ENCODE assay signal across 7 cellular contexts in the genomic region with DNA sequence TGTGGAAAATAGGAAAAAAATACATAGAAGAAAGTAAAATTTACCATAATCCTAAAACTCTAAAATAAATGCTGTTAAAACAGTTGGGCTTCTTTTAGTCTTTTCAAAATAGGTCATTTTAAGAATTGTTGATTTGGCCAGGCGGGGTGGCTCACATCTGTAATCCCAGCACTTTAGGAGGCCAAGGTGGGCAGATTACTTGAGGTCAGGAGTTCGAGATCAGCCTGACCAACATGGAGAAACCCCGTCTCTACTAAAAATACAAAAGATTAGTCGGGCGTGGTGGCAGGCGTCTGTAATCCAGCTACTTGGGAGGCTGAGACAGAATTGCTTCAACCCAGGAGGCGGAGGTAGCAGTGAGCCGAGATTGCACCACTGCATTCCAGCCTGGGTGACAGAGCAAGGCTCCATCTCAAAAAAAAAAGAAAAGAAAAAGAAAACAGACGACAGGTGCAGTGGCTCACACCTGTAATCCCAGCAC. TPM values are rescaled to one million over a fixed set of nuclear protein-coding genes. Genes with fewer than 3 reads are reported as not detected.
A peak's percentile ranks its signal among the peaks of the same experiment; 100 is the strongest.
DNase-seq lines count a peak whose midpoint lies in the region; ATAC-seq and TF ChIP-seq lines count a peak whose summit lies in the region.
"Not testable (repeated sequence)": the region's sequence is repeated elsewhere in the genome, so short reads cannot be mapped to it uniquely, and the experiment has no call there.

No MANE protein-coding gene starts in this region.

- not testable (repeated sequence) for ATAC-seq in Panc1, lower lobe of right lung

- not testable (repeated sequence) for H3K9me3 ChIP-seq in Caco-2; HUES64 (ENCODE audit: insufficient read depth, low read depth, low read length); Panc1 (ENCODE audit: control insufficient read depth, insufficient read depth, low read depth, low read length); lower lobe of right lung

- not testable (repeated sequence) for BruUV-seq in Caco-2 (replicated peaks; lab: Mats Ljungman, UMichigan); Panc1 (replicated peaks; lab: Mats Ljungman, UMichigan)

- not testable (repeated sequence) for TF ChIP-seq CTCF in Caco-2 (IDR thresholded peaks at IDR 0.05; ENCODE audit: insufficient read depth in 1 of 2, low read depth in 1 of 2, low read length in 1 of 2, severe bottlenecking in 1 of 2, unreplicated experiment in 1 of 2); Panc1 (IDR thresholded peaks at IDR 0.05); brain (conservative IDR thresholded peaks at IDR 0.05); lower lobe of right lung (IDR thresholded peaks at IDR 0.05); progenitor cell of endocrine pancreas (IDR thresholded peaks at IDR 0.05; ENCODE audit: unreplicated experiment)

- CTCF ChIA-PET in Caco-2 (lab: Charles Lee), result interaction anchor here (0.6 kb wide), 1 partner anchor 550 kb away, joined by 3 read pairs; no protein-coding TSS in a partner anchor
- CTCF ChIA-PET in Panc1 (lab: Charles Lee), result not testable (repeated sequence)

- H3K27ac ChIP-seq in HUES64 (ENCODE audit: low read depth, low read length), result peak overlapping the region; percentile 88
- H3K27ac ChIP-seq in Panc1 (ENCODE audit: low read length), result peak overlapping the region; percentile 98
- peak overlapping the region; percentile 32 for H3K27ac ChIP-seq in lower lobe of right lung

- WGBS in HUES64, result 86% methylated on average over 9 of the region's 9 CpGs

- peaks cover 19% of the 10 kb centered on the region for H3K36me3 Mint-ChIP-seq in Caco-2 (ENCODE audit: insufficient read depth, unreplicated experiment)
- H3K36me3 Mint-ChIP-seq in brain; progenitor cell of endocrine pancreas (ENCODE audit: insufficient read depth): not testable (repeated sequence)

- H3K4me3 ChIP-seq in Caco-2 (ENCODE audit: low read depth, low read length); HUES64 (ENCODE audit: low read length); Panc1 (ENCODE audit: low read depth in 2 of 2, low read length in 2 of 2); lower lobe of right lung: not testable (repeated sequence)

- H3K27ac Mint-ChIP-seq in Caco-2 (ENCODE audit: unreplicated experiment) (peak overlapping the region; percentile 81), brain (peak overlapping the region in 3 of 5 experiments; percentile 10 to 27 (median 13)), progenitor cell of endocrine pancreas (peak overlapping the region; percentile 49)

- POLR2A ChIA-PET in Caco-2 (lab: Charles Lee), result interaction anchor here (0.7 to 1.0 kb wide), 2 partner anchors 49 to 204 kb away, joined by 3 to 4 read pairs; partner anchors contain the start of gene TMEM14C
- POLR2A ChIA-PET in Panc1 (lab: Charles Lee), result interaction anchor here (0.6 kb wide), 1 partner anchor 612 kb away, joined by 3 read pairs; no protein-coding TSS in a partner anchor

- not testable (repeated sequence) for H3K36me3 ChIP-seq in Caco-2 (ENCODE audit: control insufficient read depth, insufficient read depth, low read length); HUES64 (ENCODE audit: insufficient read depth, low read length); Panc1 (ENCODE audit: control insufficient read depth, insufficient read depth, low read length); lower lobe of right lung

- not testable (repeated sequence) for H3K9me3 Mint-ChIP-seq in Caco-2 (ENCODE audit: unreplicated experiment); brain; progenitor cell of endocrine pancreas (ENCODE audit: low read depth)

- H3K9ac ChIP-seq in HUES64 (ENCODE audit: low read depth, low read length), result peak overlapping the region; percentile 32; the same call in 1 of the 2 replicates

- peaks cover 22% of the 10 kb centered on the region for H3K4me1 Mint-ChIP-seq in Caco-2 (ENCODE audit: low read depth, unreplicated experiment)
- peaks cover 20% of the 10 kb centered on the region for H3K4me1 Mint-ChIP-seq in brain
- peaks cover 31% of the 10 kb centered on the region for H3K4me1 Mint-ChIP-seq in progenitor cell of endocrine pancreas (ENCODE audit: low read depth)

- H3K4me1 ChIP-seq in Caco-2 (peaks cover 29% of the 10 kb centered on the region), HUES64 (ENCODE audit: insufficient read depth, low read length) (peaks cover 36% of the 10 kb centered on the region), Panc1 (ENCODE audit: control insufficient read depth, insufficient read depth, low read length) (peaks cover 17% of the 10 kb centered on the region), lower lobe of right lung (peaks cover 16% of the 10 kb centered on the region)

- peak overlapping the region; percentile 62 for H3K4me3 Mint-ChIP-seq in Caco-2 (ENCODE audit: unreplicated experiment)
- not testable (repeated sequence) for H3K4me3 Mint-ChIP-seq in brain; progenitor cell of endocrine pancreas (ENCODE audit: low read depth)

- not testable (repeated sequence) for TF ChIP-seq POLR2A in erythroblast (IDR thresholded peaks at IDR 0.05; ENCODE audit: low read length)

- H3K27me3 ChIP-seq in Caco-2 (replicated peaks; ENCODE audit: control insufficient read depth, insufficient read depth, low read length); HUES64 (ENCODE audit: insufficient read depth, low read length); Panc1 (ENCODE audit: control insufficient read depth, insufficient read depth, low read length); lower lobe of right lung (ENCODE audit: low read depth): not testable (repeated sequence)

- intact Hi-C loops in Caco-2 (cut with micrococcal nuclease; ENCODE audit: unreplicated experiment); Panc1 (cut with micrococcal nuclease; ENCODE audit: unreplicated experiment); lower lobe of right lung (cut with DNase I): not testable (repeated sequence)

- in situ Hi-C loops in Panc1 (cut with HindIII; ENCODE audit: low pct_unique_long_range_greater_than_20kb, low sequenced_read_pairs), result not testable (repeated sequence)

- DNase-seq in Caco-2 (peak; percentile 54 to 69), erythroblast (lab: John Stamatoyannopoulos, UW) (peak; percentile 46 to 62)
- not testable (repeated sequence) for DNase-seq in Panc1 (ENCODE audit: low read depth, low spot score); lower lobe of right lung; progenitor cell of endocrine pancreas (ENCODE audit: low spot score, unreplicated experiment)

- H3K27me3 Mint-ChIP-seq in Caco-2 (ENCODE audit: insufficient read depth, unreplicated experiment); brain: not testable (repeated sequence)
- H3K27me3 Mint-ChIP-seq in progenitor cell of endocrine pancreas, result peaks cover 15% of the 10 kb centered on the region

RNA-seq across cellular contexts. Expression of gene GCNT2, which starts 1.9 kb away (rescaled TPM):
- total RNA-seq in Caco-2 (2022) (68.1 and 70.7 TPM in 2 replicates), Panc1 (2021; ENCODE audit: unreplicated experiment) (42.8 TPM), lower lobe of right lung (32.2 TPM), progenitor cell of endocrine pancreas (8.2 and 12.3 TPM in 2 replicates)
- polyA plus RNA-seq in HUES64 (2013, experiment 1 of 2), result 34.1 TPM
- 28.8 TPM for polyA plus RNA-seq in HUES64 (2013, experiment 2 of 2)
- polyA plus RNA-seq in Panc1 (2012; ENCODE audit: insufficient read length), result 18.8 TPM
- polyA plus RNA-seq in brain (ENCODE audit: insufficient read depth, low read depth, low replicate concordance), result 9.3 TPM

Comparison
In these comparisons a context has a peak if more than half of its experiments do, and no peak if none do; other contexts are left out.
1. H3K27ac Mint-ChIP-seq: peak in every context shown above with its lines; median percentile 81 in Caco-2; 49 in progenitor cell of endocrine pancreas; 13 in brain.
2. H3K27ac ChIP-seq: peak in every context shown above with its lines; median percentile 98 in Panc1; 88 in HUES64; 32 in lower lobe of right lung.